ENCODE assay signal across 15 cellular contexts in genomic region chr12:51692016-51692415, GRCh38.
DNase-seq lines count a peak whose midpoint lies in the region; ATAC-seq and TF ChIP-seq lines count a peak whose summit lies in the region.
"Had no signal": no experiment of that assay in that cellular context is flagged by ENCODE, and none has a peak within 500 bp of the region (broad histone marks: within the 10 kb centered on the region; RNA-seq: fewer than 3 reads in every experiment).

No MANE protein-coding gene starts in this region.

- CTCF ChIA-PET in PC-3 (lab: Charles Lee) = no interaction called here

- no peaks in the 10 kb centered on the region for H3K9me3 Mint-ChIP-seq in neural crest cell
- H3K9me3 Mint-ChIP-seq: CD8-positive, alpha-beta T cell; IgD-negative memory B cell had no signal

- no peaks in the 10 kb centered on the region for H3K9me2 ChIP-seq in PC-3 (replicated peaks; ENCODE audit: low read length)

- H3F3A ChIP-seq in PC-3 (ENCODE audit: low read length, unreplicated experiment) = no peaks in the 10 kb centered on the region

- H3K27me3 Mint-ChIP-seq in neural crest cell (ENCODE audit: low read depth) = no peaks in the 10 kb centered on the region

- no TSS peak for BruUV-seq in PC-3 (replicated peaks; lab: Mats Ljungman, UMichigan)

- no peak overlapping the region for H3K9ac ChIP-seq in PC-3 (ENCODE audit: low read length)

- no peak overlapping the region for H3K4me2 ChIP-seq in PC-3 (ENCODE audit: low read length)

- POLR2A ChIA-PET in PC-3 (lab: Charles Lee; ENCODE audit: unreplicated experiment) = no interaction called here

- ATAC-seq in PC-3 = no peak
- no peak for ATAC-seq in GM21423 (IDR thresholded peaks at IDR 0.05; ENCODE audit: unreplicated experiment)
- no peak for ATAC-seq in GM19455 (IDR thresholded peaks at IDR 0.05; ENCODE audit: unreplicated experiment)
- ATAC-seq: CD8-positive, alpha-beta T cell had no signal

- no peaks in the 10 kb centered on the region for H3K36me3 ChIP-seq in PC-3 (ENCODE audit: low read depth, low read length)
- H3K36me3 ChIP-seq: HAP-1 had no signal

- no peak overlapping the region for H3K27ac ChIP-seq in PC-3 (ENCODE audit: low read length)

- peak; percentile 39 to 51 for DNase-seq in AML-193 (lab: John Stamatoyannopoulos, UW)
- peak; percentile 26 for DNase-seq in COLO829 (ENCODE audit: low spot score)
- DNase-seq in NOMO-1 treated with dmso at 0.1 percent for 144 hours (lab: John Stamatoyannopoulos, UW; ENCODE audit: unreplicated experiment) = peak; percentile 30
- DNase-seq in neural crest cell (ENCODE audit: low read depth, low spot score) = no peak
- DNase-seq in PC-3 = no peak
- DNase-seq: CD8-positive, alpha-beta T cell; DMS79; NCI-H1436; NCI-H2029; NCI-H2171; NCI-H446 treated with DMSO at 0.1 percent for 48 hours had no signal

- H3K4me1 ChIP-seq in PC-3 (ENCODE audit: insufficient read depth, low read length) = peaks cover 8% of the 10 kb centered on the region; the same call in 1 of the 2 replicates
- H3K4me1 ChIP-seq: HAP-1 had no signal

- peak overlapping the region; percentile 4 for H3K27ac Mint-ChIP-seq in neural crest cell (ENCODE audit: unreplicated experiment)
- H3K27ac Mint-ChIP-seq: CD8-positive, alpha-beta T cell; IgD-negative memory B cell had no signal

- H3K36me3 Mint-ChIP-seq in neural crest cell (ENCODE audit: low read depth) = peaks cover 6% of the 10 kb centered on the region
- H3K36me3 Mint-ChIP-seq: CD8-positive, alpha-beta T cell; IgD-negative memory B cell had no signal

- H3K27me3 ChIP-seq in PC-3 (ENCODE audit: low read length) = no peaks in the 10 kb centered on the region

- H3K4me3 Mint-ChIP-seq in neural crest cell = no peak overlapping the region
- H3K4me3 Mint-ChIP-seq: CD8-positive, alpha-beta T cell; IgD-negative memory B cell had no signal

- intact Hi-C loops in PC-3 (cut with micrococcal nuclease) = no loop called here

- H3K9me3 ChIP-seq in PC-3 (ENCODE audit: low read length) = no peaks in the 10 kb centered on the region
- H3K9me3 ChIP-seq: HAP-1 had no signal

- H3K79me2 ChIP-seq in PC-3 (ENCODE audit: low read length) = no peaks in the 10 kb centered on the region

- H2AFZ ChIP-seq in PC-3 (ENCODE audit: low read length) = no peak overlapping the region

- peaks cover 26% of the 10 kb centered on the region for H3K4me1 Mint-ChIP-seq in neural crest cell
- H3K4me1 Mint-ChIP-seq: IgD-negative memory B cell had no signal

- no peak overlapping the region for H3K4me3 ChIP-seq in PC-3 (ENCODE audit: low read length)
- H3K4me3 ChIP-seq: HAP-1 had no signal

- H4K20me1 ChIP-seq in PC-3 (ENCODE audit: low read length) = no peaks in the 10 kb centered on the region

- TF ChIP-seq CTCF in neural crest cell (conservative IDR thresholded peaks at IDR 0.05) = no peak
- TF ChIP-seq CTCF in PC-3 (conservative IDR thresholded peaks at IDR 0.05; ENCODE audit: low read depth, low read length) = no peak

Comparison
In these comparisons a context has a peak if more than half of its experiments do, and no peak if none do; other contexts are left out.
1. DNase-seq: peak in AML-193 (2 of 2), COLO829 (single experiment) and NOMO-1 treated with dmso at 0.1 percent for 144 hours (single experiment); none in neural crest cell (single experiment) and PC-3 (single experiment).